Comparison of ENCODE assay signal across 9 cellular contexts in the genomic region with DNA sequence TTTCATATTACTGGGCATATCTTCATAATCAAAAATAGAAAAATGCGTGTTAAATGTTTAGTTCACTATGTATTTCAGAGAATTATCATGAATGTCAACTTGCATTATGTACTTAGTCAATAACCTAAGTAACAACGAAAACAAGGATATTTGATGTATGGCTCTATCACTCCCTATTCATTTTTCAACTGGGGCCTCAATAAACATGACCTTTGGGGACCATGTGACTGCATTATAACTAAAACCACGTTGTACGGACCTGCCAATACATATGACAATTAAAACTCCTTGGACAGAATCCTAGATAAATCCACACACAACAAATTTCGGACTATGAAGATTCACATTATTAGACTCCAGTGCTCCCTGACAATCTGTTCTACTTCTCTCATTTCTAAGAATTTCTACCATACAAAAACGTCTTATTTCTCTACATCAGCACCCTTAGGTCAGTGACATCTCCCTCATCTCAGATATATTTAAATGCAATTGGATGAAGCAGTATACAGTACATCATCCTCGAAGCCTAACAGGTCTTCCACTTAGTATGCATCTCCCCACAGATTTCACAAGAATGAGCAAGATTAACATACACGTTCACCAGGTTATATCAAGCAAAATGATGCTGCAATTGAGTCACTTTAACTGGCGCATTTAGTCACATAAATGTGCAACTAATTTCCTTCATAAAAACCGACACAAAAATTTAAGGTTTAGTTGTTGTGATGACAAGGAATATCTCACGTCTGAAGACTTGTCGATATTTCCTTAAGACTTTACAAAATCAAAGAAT. TPM values are rescaled to one million over a fixed set of nuclear protein-coding genes. Genes with fewer than 3 reads are reported as not detected.
A peak's percentile ranks its signal among the peaks of the same experiment; 100 is the strongest.
DNase-seq lines count a peak whose midpoint lies in the region; ATAC-seq, FAIRE-seq and TF ChIP-seq lines count a peak whose summit lies in the region.
"Had no signal": no experiment of that assay in that cellular context is flagged by ENCODE, and none has a peak within 500 bp of the region (broad histone marks: within the 10 kb centered on the region; RNA-seq: fewer than 3 reads in every experiment).

No MANE protein-coding gene starts in this region.

- POLR2A ChIA-PET in A549 (lab: Yijun Ruan, JAX), result no interaction called here
- POLR2A ChIA-PET in K562 (lab: Yijun Ruan, JAX), result no interaction called here

- peaks cover 78% of the 10 kb centered on the region for H3K79me2 ChIP-seq in K562 (ENCODE audit: control insufficient read depth, insufficient read depth, low read length)

- H3K36me3 Mint-ChIP-seq in memory B cell, result no peaks in the 10 kb centered on the region

- H3K27ac ChIP-seq in A549, result peak overlapping the region; percentile 94 to 98
- H3K27ac ChIP-seq in K562 (ENCODE audit: extremely low read depth, low read depth, low read length), result peak overlapping the region; percentile 93

- peak overlapping the region; percentile 95 for H3K27ac Mint-ChIP-seq in memory B cell

- H3K4me2 ChIP-seq in A549, result peak overlapping the region; percentile 75
- H3K4me2 ChIP-seq in K562 (ENCODE audit: insufficient read depth, low read length), result peak overlapping the region; percentile 89

- peaks cover 41% of the 10 kb centered on the region for H3K4me1 ChIP-seq in A549
- peaks cover 20 to 36% of the 10 kb centered on the region in 2 experiments for H3K4me1 ChIP-seq in K562 (replicated peaks in 1 of 2; ENCODE audit: control insufficient read depth in 2 of 2, insufficient read depth in 2 of 2, low read length in 2 of 2)

- no peaks in the 10 kb centered on the region for H3K27me3 ChIP-seq in K562 (ENCODE audit: control insufficient read depth in 2 of 2, insufficient read depth in 2 of 2, low read length in 2 of 2)

- no peaks in the 10 kb centered on the region for H3K27me3 Mint-ChIP-seq in memory B cell

- 15% methylated on average over 12 of the region's 12 CpGs for WGBS in A549 (ENCODE audit: missing lambda C conversion rate)
- 3% methylated on average over 12 of the region's 12 CpGs for WGBS in K562 (ENCODE audit: insufficient coverage, low coverage, missing lambda C conversion rate)

- ATAC-seq in A549 (no peak), K562 (no peak), memory B cell (ENCODE audit: low read depth) (no peak), HG03521 (IDR thresholded peaks at IDR 0.05; ENCODE audit: unreplicated experiment) (no peak), GM18502 (IDR thresholded peaks at IDR 0.05; ENCODE audit: poor library complexity, unreplicated experiment) (no peak), GM21717 (IDR thresholded peaks at IDR 0.05; ENCODE audit: unreplicated experiment) (no peak)

- TF ChIP-seq POLR2A in A549 (IDR thresholded peaks at IDR 0.05; ENCODE audit: low read length) (no peak), K562 (conservative IDR thresholded peaks at IDR 0.05) (no peak)

- H3K4me3 ChIP-seq in A549 (peak overlapping the region; percentile 99), HFF-Myc (replicated peaks; ENCODE audit: low read depth, low read length) (peak overlapping the region; percentile 92), K562 (peak overlapping the region; percentile 89)

- peak in 1 of 2 experiments; percentile 10 for DNase-seq in A549 (ENCODE audit: low read depth in 1 of 2, low spot score in 1 of 2)
- DNase-seq in HFF-Myc (ENCODE audit: extremely low read depth, low read depth), result no peak
- no peak for DNase-seq in K562 (ENCODE audit: extremely low read depth in 1 of 4, low spot score in 3 of 4)
- no peak for DNase-seq in memory B cell (ENCODE audit: low spot score in 2 of 2)
- DNase-seq in medulla oblongata (ENCODE audit: extremely low spot score), result no peak

- no peaks in the 10 kb centered on the region for H3K9me3 Mint-ChIP-seq in memory B cell

- H3K9me3 ChIP-seq in A549 (no peaks in the 10 kb centered on the region), K562 (replicated peaks; ENCODE audit: control insufficient read depth, insufficient read depth, low read depth, low read length) (no peaks in the 10 kb centered on the region)

- in situ Hi-C loops in K562 (cut with MboI), result no loop called here

- peak overlapping the region; percentile 94 to 99 for H3K9ac ChIP-seq in K562 (ENCODE audit: insufficient read depth in 1 of 2, low read depth in 2 of 2, low read length in 2 of 2)

- TSS peak; percentile 48 for BruUV-seq in K562 (replicated peaks; lab: Mats Ljungman, UMichigan)

- TF ChIP-seq EP300 in A549 (IDR thresholded peaks at IDR 0.05) (no peak), K562 (IDR thresholded peaks at IDR 0.05; ENCODE audit: low read length) (no peak)

- no peak for TF ChIP-seq CTCF in A549 (IDR thresholded peaks at IDR 0.05)
- TF ChIP-seq CTCF in HFF-Myc (IDR thresholded peaks at IDR 0.05; ENCODE audit: low read depth, low read length, missing control alignments), result no peak
- TF ChIP-seq CTCF in K562 (IDR thresholded peaks at IDR 0.05 in 2 of 3, conservative IDR thresholded peaks at IDR 0.05 in 1 of 3; ENCODE audit: insufficient read depth in 2 of 3, low read depth in 1 of 3, low read length in 3 of 3), result no peak

- FAIRE-seq in A549 (lab: Jason Lieb, UNC), result no peak
- no peak for FAIRE-seq in K562 (lab: Jason Lieb, UNC)
- FAIRE-seq: TTC549 had no signal

- CTCF ChIA-PET in A549 (lab: Yijun Ruan, JAX), result no interaction called here
- CTCF ChIA-PET in K562 (lab: Yijun Ruan, JAX; ENCODE audit: low intra/inter-chr PET ratio), result no interaction called here

- peaks cover 45% of the 10 kb centered on the region for H3K4me1 Mint-ChIP-seq in memory B cell

- H3K4me3 Mint-ChIP-seq in memory B cell, result peak overlapping the region; percentile 96

- H3K36me3 ChIP-seq in K562 (ENCODE audit: control insufficient read depth, insufficient read depth, low read length), result peaks cover 20% of the 10 kb centered on the region; the same call in 1 of the 3 replicates

- intact Hi-C loops in K562 (cut with micrococcal nuclease), result no loop called here

- H3K9me1 ChIP-seq in K562 (ENCODE audit: control insufficient read depth, insufficient read depth, low read length), result peaks cover 7% of the 10 kb centered on the region

- TF ChIP-seq RAD21 in A549 (conservative IDR thresholded peaks at IDR 0.05 in 1 of 2, IDR thresholded peaks at IDR 0.05 in 1 of 2), result no peak
- no peak for TF ChIP-seq RAD21 in K562 (CRISPR knock-in tag; conservative IDR thresholded peaks at IDR 0.05 in 1 of 2, IDR thresholded peaks at IDR 0.05 in 1 of 2)

- no peak overlapping the region for H2AFZ ChIP-seq in K562 (ENCODE audit: low read depth, low read length)

- H4K20me1 ChIP-seq in K562 (replicated peaks; ENCODE audit: control insufficient read depth, insufficient read depth, low read length), result peaks cover 31% of the 10 kb centered on the region

TF ChIP-seq in K562, 482 proteins besides CTCF, POLR2A, EP300 and RAD21 (continues in another document):
- TF ChIP-seq ZFPM2 (CRISPR knock-in tag; IDR thresholded peaks at IDR 0.05), result no peak

RNA-seq across cellular contexts. Expression of a gene that starts 1.5 kb away (rescaled TPM):
- polyA plus RNA-seq in A549 (2011; rRNA removed), result 160 and 187 TPM in 2 replicates
- polyA plus RNA-seq in A549 (2012; cell fraction: cytosol; rRNA removed), result 103 and 129 TPM in 2 replicates
- 28.7 and 36.7 TPM in 2 replicates for polyA plus RNA-seq in A549 (2012; cell fraction: nucleus; rRNA removed)
- polyA plus RNA-seq in A549 (2017; fragmentation: RNase III; extraction: RNeasy Plus Mini Kit Qiagen cat#74134 plus additional on column Dnase treatment), result 163 to 187 TPM (median 168 TPM) in 3 replicates
- 57.8 and 68.9 TPM in 2 replicates for polyA minus RNA-seq in A549 (2011; rRNA and poly(A)+ RNA removed)
- 19.7 and 39.0 TPM in 2 replicates for total RNA-seq in K562 (2011; cell fraction: chromatin; rRNA removed; ENCODE audit: low replicate concordance)
- total RNA-seq in K562 (2011; cell fraction: nucleolus; rRNA removed), result 10.3 and 11.1 TPM in 2 replicates
- total RNA-seq in K562 (2011; cell fraction: nucleoplasm; rRNA removed), result 22.5 and 40.5 TPM in 2 replicates
- 189 and 218 TPM in 2 replicates for total RNA-seq in K562 (2014; rRNA removed)
- 224 and 228 TPM in 2 replicates for total RNA-seq in K562 (2014; rRNA removed; fragmentation: Illumina TruSeq; extraction: Trizol)
- total RNA-seq in K562 (2015; rRNA removed; fragmentation: Illumina TruSeq; extraction: Trizol), result 230 and 260 TPM in 2 replicates
- total RNA-seq in K562 (2021), result 207 and 219 TPM in 2 replicates
- polyA plus RNA-seq in K562 (2011; rRNA removed), result 286 and 326 TPM in 2 replicates
- 118 and 141 TPM in 2 replicates for polyA plus RNA-seq in K562 (2011; cell fraction: cytosol; rRNA removed)
- polyA plus RNA-seq in K562 (2011; cell fraction: nucleus; rRNA removed), result 72.6 and 99.0 TPM in 2 replicates
- polyA plus RNA-seq in K562 (2012), result 124 and 338 TPM in 2 replicates
- 252 and 303 TPM in 2 replicates for polyA plus RNA-seq in K562 (2014; fragmentation: Illumina TruSeq; extraction: Trizol)
- 100 to 1,000 TPM; 727 to 826 TPM for polyA plus RNA-seq in K562 (2014; fragmentation: Nextera tagmentation; extraction: Ambion mirVana)
- 222 and 407 TPM in 2 replicates for polyA plus RNA-seq in K562 (2014; rRNA removed)
- polyA minus RNA-seq in K562 (2011; rRNA and poly(A)+ RNA removed), result 197 and 210 TPM in 2 replicates
- polyA minus RNA-seq in K562 (2011; cell fraction: cytosol; rRNA and poly(A)+ RNA removed), result 90.7 and 93.3 TPM in 2 replicates
- polyA minus RNA-seq in K562 (2011; cell fraction: nucleus; rRNA and poly(A)+ RNA removed), result 8.3 and 15.4 TPM in 2 replicates

RNA-seq across cellular contexts. Expression of a gene that starts 27.1 kb away (rescaled TPM):
- polyA plus RNA-seq in A549 (2011; rRNA removed) (190 and 201 TPM in 2 replicates), A549 (2017; fragmentation: RNase III; extraction: RNeasy Plus Mini Kit Qiagen cat#74134 plus additional on column Dnase treatment) (73.6 to 84.8 TPM (median 74.9 TPM) in 3 replicates), K562 (2011; rRNA removed) (221 and 303 TPM in 2 replicates), K562 (2014; fragmentation: Illumina TruSeq; extraction: Trizol) (217 and 218 TPM in 2 replicates), K562 (2014; fragmentation: Nextera tagmentation; extraction: Ambion mirVana) (100 to 1,000 TPM; 696 to 806 TPM), K562 (2014; rRNA removed) (174 and 183 TPM in 2 replicates)
- polyA plus RNA-seq in A549 (2012; cell fraction: cytosol; rRNA removed), result 43.8 and 49.3 TPM in 2 replicates
- 11.5 and 25.7 TPM in 2 replicates for polyA plus RNA-seq in A549 (2012; cell fraction: nucleus; rRNA removed)
- 16.5 and 28.4 TPM in 2 replicates for polyA minus RNA-seq in A549 (2011; rRNA and poly(A)+ RNA removed)
- total RNA-seq in K562 (2011; cell fraction: chromatin; rRNA removed; ENCODE audit: low replicate concordance), result 54.6 and 119 TPM in 2 replicates
- total RNA-seq in K562 (2011; cell fraction: nucleolus; rRNA removed), result 45.7 and 45.9 TPM in 2 replicates
- total RNA-seq in K562 (2011; cell fraction: nucleoplasm; rRNA removed), result 59.8 and 74.6 TPM in 2 replicates
- total RNA-seq in K562 (2014; rRNA removed) (104 TPM in 2 replicates), K562 (2014; rRNA removed; fragmentation: Illumina TruSeq; extraction: Trizol) (230 and 267 TPM in 2 replicates), K562 (2015; rRNA removed; fragmentation: Illumina TruSeq; extraction: Trizol) (137 and 158 TPM in 2 replicates), K562 (2021) (153 and 163 TPM in 2 replicates)
- 49.8 and 118 TPM in 2 replicates for polyA plus RNA-seq in K562 (2011; cell fraction: cytosol; rRNA removed)
- polyA plus RNA-seq in K562 (2011; cell fraction: nucleus; rRNA removed), result 28.7 and 48.0 TPM in 2 replicates
- 87.5 and 143 TPM in 2 replicates for polyA plus RNA-seq in K562 (2012)
- polyA minus RNA-seq in K562 (2011; rRNA and poly(A)+ RNA removed), result 236 and 245 TPM in 2 replicates
- 38.3 and 40.2 TPM in 2 replicates for polyA minus RNA-seq in K562 (2011; cell fraction: cytosol; rRNA and poly(A)+ RNA removed)
- polyA minus RNA-seq in K562 (2011; cell fraction: nucleus; rRNA and poly(A)+ RNA removed), result 18.6 and 50.8 TPM in 2 replicates
